In genomic region chr19:50352242-50352641, GRCh38 we compare ENCODE assay signal across 1 cellular context.
TF ChIP-seq lines count a peak whose summit lies in the region.

No MANE protein-coding gene starts in this region.

TF ChIP-seq in IMR-90, 13 proteins besides CTCF, POLR2A, EP300 and RAD21 (continued from another document):
- no peak for TF ChIP-seq USF2 (IDR thresholded peaks at IDR 0.05; ENCODE audit: low read depth, low read length)
- TF ChIP-seq NFE2L2 (IDR thresholded peaks at IDR 0.05; ENCODE audit: low read depth, low read length) = no peak
- no peak for TF ChIP-seq MXI1 (IDR thresholded peaks at IDR 0.05; ENCODE audit: borderline replicate concordance, low read depth, low read length)
- TF ChIP-seq RFX5 (IDR thresholded peaks at IDR 0.05; ENCODE audit: low read depth, low read length) = no peak
